In genomic region chr2:207960911-207961310, GRCh38 we compare ENCODE assay signal across 16 cellular contexts.
DNase-seq lines count a peak whose midpoint lies in the region.
"Had no signal": no experiment of that assay in that cellular context is flagged by ENCODE, and none has a peak within 500 bp of the region (broad histone marks: within the 10 kb centered on the region; RNA-seq: fewer than 3 reads in every experiment).

No MANE protein-coding gene starts in this region.

- peaks cover 11% of the 10 kb centered on the region; the same call in 1 of the 2 replicates for H3K9me3 ChIP-seq in Karpas-422 (ENCODE audit: low read length)

- H3K79me2 ChIP-seq in Karpas-422 (ENCODE audit: low read length): peaks cover 8% of the 10 kb centered on the region

- H2AFZ ChIP-seq in Karpas-422 (ENCODE audit: low read length): no peak overlapping the region
- H2AFZ ChIP-seq: GM23338 had no signal

- H3K4me3 ChIP-seq in Karpas-422 (ENCODE audit: low read length): no peak overlapping the region
- H3K4me3 ChIP-seq: BLaER1 treated with 17β-estradiol and CSF1 and Interleukin-3, amounts not matched to agents 10 nM and 100 nM; GM23338 had no signal

- H3K4me2 ChIP-seq in Karpas-422 (ENCODE audit: low read depth, low read length, poor library complexity, severe bottlenecking): no peak overlapping the region
- H3K4me2 ChIP-seq: BLaER1 treated with 17β-estradiol and CSF1 and Interleukin-3, amounts not matched to agents 10 nM and 100 nM; GM23338 had no signal

- DNase-seq in EH (ENCODE audit: low read depth) (peak; percentile 29), Karpas-422 (peak; percentile 10), NCI-H69 (lab: John Stamatoyannopoulos, UW) (peak; percentile 39), left kidney (ENCODE audit: low read depth, low spot score) (peak; percentile 71), OCI-M2 (lab: John Stamatoyannopoulos, UW; ENCODE audit: unreplicated experiment) (no peak), DMS53 (lab: John Stamatoyannopoulos, UW) (no peak)
- no peak for DNase-seq in activated CD4-positive, alpha-beta T cell treated with anti-CD3 and anti-CD28 coated beads for 4 hours
- DNase-seq: ACHN; Calu3; CD4-positive, CD25-positive, alpha-beta regulatory T cell; DMS 273 treated with DMSO at 0.1 percent for 48 hours; DMS79; EL; H7 had no signal

- H4K20me1 ChIP-seq in Karpas-422 (ENCODE audit: insufficient read depth, low read depth, low read length): no peaks in the 10 kb centered on the region
- H4K20me1 ChIP-seq: BLaER1 treated with 17β-estradiol and CSF1 and Interleukin-3, amounts not matched to agents 10 nM and 100 nM had no signal

- no peaks in the 10 kb centered on the region for H3K9me2 ChIP-seq in Karpas-422 (replicated peaks; ENCODE audit: insufficient read depth, low read length)

- peaks cover 14% of the 10 kb centered on the region; the same call in 1 of the 2 replicates for H3K36me3 ChIP-seq in Karpas-422 (ENCODE audit: insufficient read depth, low read length)

- no peak overlapping the region for H3K9ac ChIP-seq in Karpas-422 (ENCODE audit: low read length)
- H3K9ac ChIP-seq: BLaER1 treated with 17β-estradiol and CSF1 and Interleukin-3, amounts not matched to agents 10 nM and 100 nM had no signal

- H3K4me1 ChIP-seq in Karpas-422 (ENCODE audit: low read length): peaks cover 38% of the 10 kb centered on the region

- H3K27ac ChIP-seq in Karpas-422 (ENCODE audit: low read length): no peak overlapping the region
- H3K27ac ChIP-seq: BLaER1 treated with 17β-estradiol and CSF1 and Interleukin-3, amounts not matched to agents 10 nM and 100 nM had no signal

- no peaks in the 10 kb centered on the region for H3K27me3 ChIP-seq in Karpas-422 (ENCODE audit: low read length)
- H3K27me3 ChIP-seq: BLaER1 treated with 17β-estradiol and CSF1 and Interleukin-3, amounts not matched to agents 10 nM and 100 nM had no signal

Comparison
In these comparisons a context has a peak if more than half of its experiments do, and no peak if none do; other contexts are left out.
1. DNase-seq: peak in EH (single experiment), Karpas-422 (single experiment), NCI-H69 (single experiment) and left kidney (single experiment); none in OCI-M2 (single experiment), DMS53 (single experiment) and activated CD4-positive, alpha-beta T cell treated with anti-CD3 and anti-CD28 coated beads for 4 hours (0 of 2).